9 cellular contexts compared by ENCODE assay signal in genomic region chr1:7470904-7471638, GRCh38.
A peak's percentile ranks its signal among the peaks of the same experiment; 100 is the strongest.
DNase-seq lines count a peak whose midpoint lies in the region; ATAC-seq and TF ChIP-seq lines count a peak whose summit lies in the region.
"Had no signal": no experiment of that assay in that cellular context is flagged by ENCODE, and none has a peak within 500 bp of the region (broad histone marks: within the 10 kb centered on the region; RNA-seq: fewer than 3 reads in every experiment).

No MANE protein-coding gene starts in this region.

- no peak overlapping the region for H3K27ac Mint-ChIP-seq in endothelial cell (ENCODE audit: unreplicated experiment)

- ATAC-seq in omental fat pad (ENCODE audit: low FRiP score) (peak; percentile 93), GM18498 (IDR thresholded peaks at IDR 0.05; ENCODE audit: unreplicated experiment) (no peak), GM18870 (IDR thresholded peaks at IDR 0.05; ENCODE audit: unreplicated experiment) (no peak)

- peaks cover 3% of the 10 kb centered on the region for H3K27me3 Mint-ChIP-seq in endothelial cell (ENCODE audit: unreplicated experiment)

- no peaks in the 10 kb centered on the region for H3K4me1 Mint-ChIP-seq in endothelial cell (ENCODE audit: unreplicated experiment)

- no peaks in the 10 kb centered on the region for H3K9me3 Mint-ChIP-seq in endothelial cell (ENCODE audit: unreplicated experiment)

- in situ Hi-C loops in Caki2 (cut with HindIII; ENCODE audit: low pct_unique_long_range_greater_than_20kb, low sequenced_read_pairs): no loop called here

- H3K4me3 Mint-ChIP-seq in endothelial cell (ENCODE audit: unreplicated experiment): no peak overlapping the region

- TF ChIP-seq CTCF in epithelial cell of proximal tubule (conservative IDR thresholded peaks at IDR 0.05; ENCODE audit: low read depth, low read length) (no peak), omental fat pad (IDR thresholded peaks at IDR 0.05) (no peak), endothelial cell (IDR thresholded peaks at IDR 0.05; ENCODE audit: unreplicated experiment) (no peak)

- peak; percentile 94 for DNase-seq in Caki2 (ENCODE audit: low read depth)
- peak; percentile 88 for DNase-seq in NCI-H460 (ENCODE audit: extremely low read depth, low read depth)
- DNase-seq in epithelial cell of proximal tubule (ENCODE audit: low read depth): peak; percentile 81
- peak; percentile 53 for DNase-seq in omental fat pad (ENCODE audit: low spot score)
- DNase-seq in NCI-H2029 treated with DMSO at 0.1 percent for 48 hours (lab: John Stamatoyannopoulos, UW): no peak
- DNase-seq in endothelial cell (ENCODE audit: low spot score): no peak

- H3K36me3 Mint-ChIP-seq in endothelial cell (ENCODE audit: low read depth, unreplicated experiment): no peaks in the 10 kb centered on the region

- H3K4me3 ChIP-seq in epithelial cell of proximal tubule (ENCODE audit: low read depth, low read length): no peak overlapping the region
- H3K4me3 ChIP-seq: SK-N-MC had no signal

Comparison
In these comparisons a context has a peak if more than half of its experiments do, and no peak if none do; other contexts are left out.
1. DNase-seq: peak in Caki2 (single experiment), NCI-H460 (single experiment), epithelial cell of proximal tubule (single experiment) and omental fat pad (single experiment); none in NCI-H2029 treated with DMSO at 0.1 percent for 48 hours (single experiment) and endothelial cell (single experiment).